ENCODE assay signal across 24 cellular contexts in genomic region chr7:13835442-13835841, GRCh38.
"Had no signal": no experiment of that assay in that cellular context is flagged by ENCODE, and none has a peak within 500 bp of the region (broad histone marks: within the 10 kb centered on the region; RNA-seq: fewer than 3 reads in every experiment).

No MANE protein-coding gene starts in this region.

- DNase-seq: activated B cell treated with CpG ODN at 0.5 μM for 24 hours; activated CD4-positive, alpha-beta T cell treated with anti-CD3 and anti-CD28 coated beads for 36 hours; activated CD4-positive, alpha-beta T cell treated with anti-CD3 and anti-CD28 coated beads, Interleukin-2, amount 50 U/mL, for 4 hours; activated CD8-positive, alpha-beta memory T cell treated with anti-CD3 and anti-CD28 coated beads for 24 hours; activated CD8-positive, alpha-beta memory T cell treated with anti-CD3 and anti-CD28 coated beads, Interleukin-2, amount 50 U/mL, for 48 hours; activated naive CD4-positive, alpha-beta T cell; activated T-cell treated with anti-CD3 and anti-CD28 coated beads, Interleukin-2, amount 50 U/mL, for 4 hours; adrenal gland; brain microvascular endothelial cell; central memory CD4-positive, alpha-beta T cell; esophagus squamous epithelium; gastrocnemius medialis; hippocampal formation; immature natural killer cell; kidney glomerular epithelial cell; left lung; nephron progenitor cell; occipital lobe; stimulated activated CD4-positive, alpha-beta T cell treated with anti-CD3 and anti-CD28 coated beads, Interleukin-2, amount 100 ng/mL, for 48 hours; stimulated activated CD8-positive, alpha-beta memory T cell treated with anti-CD3 and anti-CD28 coated beads, Interleukin-4, amount 100 ng/mL, for 48 hours; stimulated activated naive CD4-positive, alpha-beta T cell; T1000; testis had no signal

- H3K4me3 ChIP-seq: adrenal gland, ascending aorta, esophagus squamous epithelium, gastrocnemius medialis, left lung, testis had no signal

- H3K27ac ChIP-seq: adrenal gland, ascending aorta, brain microvascular endothelial cell, esophagus squamous epithelium, gastrocnemius medialis, left lung, testis had no signal

- H3K9me3 ChIP-seq: adrenal gland, ascending aorta, esophagus squamous epithelium, gastrocnemius medialis, left lung, testis had no signal

- H3K27me3 ChIP-seq: adrenal gland, ascending aorta, brain microvascular endothelial cell, esophagus squamous epithelium, gastrocnemius medialis, left lung, testis had no signal

- H3K36me3 ChIP-seq: adrenal gland, ascending aorta, brain microvascular endothelial cell, esophagus squamous epithelium, gastrocnemius medialis, left lung had no signal

- H3K4me1 ChIP-seq: adrenal gland, ascending aorta, esophagus squamous epithelium, left lung, testis had no signal
